8 cellular contexts compared by ENCODE assay signal in genomic region chr15:90031231-90031791, GRCh38. TPM values are rescaled to one million over a fixed set of nuclear protein-coding genes. Genes with fewer than 3 reads are reported as not detected.
DNase-seq lines count a peak whose midpoint lies in the region; ATAC-seq, FAIRE-seq and TF ChIP-seq lines count a peak whose summit lies in the region.

No MANE protein-coding gene starts in this region.

- H3K9me3 ChIP-seq in CD4-positive, alpha-beta T cell (ENCODE audit: control insufficient read depth, low read length) = no peaks in the 10 kb centered on the region
- H3K9me3 ChIP-seq in left ventricle myocardium inferior (replicated peaks) = no peaks in the 10 kb centered on the region

- H3K27me3 ChIP-seq in CD4-positive, alpha-beta T cell (ENCODE audit: control insufficient read depth, insufficient read depth, low read length) = no peaks in the 10 kb centered on the region
- no peaks in the 10 kb centered on the region for H3K27me3 ChIP-seq in left ventricle myocardium inferior (ENCODE audit: low read depth)

- no peak for TF ChIP-seq CTCF in CD4-positive, alpha-beta T cell (IDR thresholded peaks at IDR 0.05)
- no peak for TF ChIP-seq CTCF in left ventricle myocardium inferior (IDR thresholded peaks at IDR 0.05; ENCODE audit: borderline replicate concordance)

- no peaks in the 10 kb centered on the region for H3K9me3 Mint-ChIP-seq in CD4-positive, alpha-beta T cell

- no peak overlapping the region for H3K27ac ChIP-seq in CD4-positive, alpha-beta T cell (ENCODE audit: low read depth, low read length)
- peak overlapping the region; percentile 70 for H3K27ac ChIP-seq in left ventricle myocardium inferior (replicated peaks)

- H3K4me1 ChIP-seq in left ventricle myocardium inferior = peaks cover 58% of the 10 kb centered on the region

- H3K27ac Mint-ChIP-seq in CD4-positive, alpha-beta T cell = peak overlapping the region; percentile 43

- peak overlapping the region; percentile 22 for H3K4me3 ChIP-seq in left ventricle myocardium inferior

- no peak for FAIRE-seq in HTR-8/SVneo (lab: Jason Lieb, UNC)

- POLR2A ChIA-PET in CD4-positive, alpha-beta T cell (lab: Charles Lee) = interaction anchor here (0.6 to 1.6 kb wide), 6 partner anchors 14 to 203 kb away, joined by 3 to 4 read pairs (median 3); partner anchors contain the start of genes CIB1 and GDPGP1

- ATAC-seq in CD4-positive, alpha-beta T cell (ENCODE audit: poor library complexity) = peak; percentile 39
- ATAC-seq in GM19035 (IDR thresholded peaks at IDR 0.05; ENCODE audit: unreplicated experiment) (peak; percentile 90), HG03097 (IDR thresholded peaks at IDR 0.05; ENCODE audit: low FRiP score, unreplicated experiment) (peak; percentile 80)

- H3K4me3 Mint-ChIP-seq in CD4-positive, alpha-beta T cell = peak overlapping the region; percentile 68

- no peak for DNase-seq in CD4-positive, alpha-beta T cell
- DNase-seq in SKM-1 (lab: John Stamatoyannopoulos, UW; ENCODE audit: unreplicated experiment) = peak; percentile 93
- no peak for DNase-seq in left ventricle myocardium inferior
- no peak for DNase-seq in ecto neural progenitor cell (ENCODE audit: low spot score)
- no peak for DNase-seq in C1 segment of cervical spinal cord (lab: John Stamatoyannopoulos, UW)
- no peak for DNase-seq in HTR-8/SVneo (ENCODE audit: insufficient read length, low spot score)

- H3K27me3 Mint-ChIP-seq in CD4-positive, alpha-beta T cell = no peaks in the 10 kb centered on the region

- H3K4me1 Mint-ChIP-seq in CD4-positive, alpha-beta T cell (ENCODE audit: low read depth) = peaks cover 48% of the 10 kb centered on the region

- CTCF ChIA-PET in CD4-positive, alpha-beta T cell (lab: Charles Lee) = no interaction called here

- intact Hi-C loops in CD4-positive, alpha-beta T cell (cut with DNase I, micrococcal nuclease) = no loop called here
- intact Hi-C loops in left ventricle myocardium inferior (cut with micrococcal nuclease) = no loop called here

- H3K36me3 Mint-ChIP-seq in CD4-positive, alpha-beta T cell (ENCODE audit: low read depth) = peaks cover 7% of the 10 kb centered on the region

- no peaks in the 10 kb centered on the region for H3K36me3 ChIP-seq in left ventricle myocardium inferior

RNA-seq across cellular contexts. Expression of gene ZNF710, which starts 30.2 kb away (rescaled TPM):
- 1 to 10 TPM; 6.5 to 7.7 TPM for total RNA-seq in CD4-positive, alpha-beta T cell
- 5.5 TPM for total RNA-seq in left ventricle myocardium inferior

Comparison
In these comparisons a context has a peak if more than half of its experiments do, and no peak if none do; other contexts are left out.
1. ATAC-seq: peak in every context shown above with its lines; median percentile 90 in GM19035; 80 in HG03097; 39 in CD4-positive, alpha-beta T cell.